1 cellular context compared by ENCODE assay signal in genomic region chr20:49595811-49596545, GRCh38.
TF ChIP-seq lines count a peak whose summit lies in the region.

No MANE protein-coding gene starts in this region.

TF ChIP-seq in HepG2, 621 proteins besides CTCF, POLR2A, EP300 and RAD21 (continued from another document and continues in another):
- TF ChIP-seq ZBTB46 (CRISPR knock-in tag; IDR thresholded peaks at IDR 0.05; ENCODE audit: borderline replicate concordance) (no peak), HNF4G (IDR thresholded peaks at IDR 0.05; ENCODE audit: borderline replicate concordance, low read depth, low read length) (no peak), HNF4G (CRISPR knock-in tag; IDR thresholded peaks at IDR 0.05; ENCODE audit: borderline replicate concordance, low read depth) (no peak), NPAS2 (CRISPR knock-in tag; IDR thresholded peaks at IDR 0.05; ENCODE audit: borderline replicate concordance) (no peak), IRF1 (CRISPR knock-in tag; IDR thresholded peaks at IDR 0.05; ENCODE audit: low read depth) (no peak), GFI1 (CRISPR knock-in tag; IDR thresholded peaks at IDR 0.05; ENCODE audit: borderline replicate concordance) (no peak; the same call in 1 of the 2 replicates), ZNF318 (CRISPR knock-in tag; IDR thresholded peaks at IDR 0.05) (no peak), JARID2 (CRISPR knock-in tag; IDR thresholded peaks at IDR 0.05; ENCODE audit: insufficient replicate concordance) (no peak), ATF4 (CRISPR knock-in tag; IDR thresholded peaks at IDR 0.05) (no peak), MED13 (CRISPR knock-in tag; IDR thresholded peaks at IDR 0.05) (no peak), THYN1 (CRISPR knock-in tag; IDR thresholded peaks at IDR 0.05; ENCODE audit: borderline replicate concordance, low read depth) (no peak), ZNF75D (CRISPR knock-in tag; IDR thresholded peaks at IDR 0.05; ENCODE audit: borderline replicate concordance) (no peak), SRY (CRISPR knock-in tag; IDR thresholded peaks at IDR 0.05) (0 out of 2 replicates have a peak, but pooled peaks have one; percentile 7), ZNF83 (CRISPR knock-in tag; IDR thresholded peaks at IDR 0.05; ENCODE audit: borderline replicate concordance) (no peak), BRCA1 (CRISPR knock-in tag; IDR thresholded peaks at IDR 0.05) (no peak), ZBTB37 (CRISPR knock-in tag; IDR thresholded peaks at IDR 0.05) (no peak), ZNF619 (CRISPR knock-in tag; IDR thresholded peaks at IDR 0.05) (no peak; the same call in 1 of the 2 replicates), ZNF556 (CRISPR knock-in tag; IDR thresholded peaks at IDR 0.05; ENCODE audit: borderline replicate concordance) (no peak), ETV6 (CRISPR knock-in tag; conservative IDR thresholded peaks at IDR 0.05) (no peak), HOXA7 (CRISPR knock-in tag; IDR thresholded peaks at IDR 0.05) (no peak), PBX2 (CRISPR knock-in tag; IDR thresholded peaks at IDR 0.05) (no peak), SRSF9 (IDR thresholded peaks at IDR 0.05; ENCODE audit: borderline replicate concordance, insufficient read depth, low read depth, low read length, poor library complexity, severe bottlenecking) (no peak), ZFP1 (CRISPR knock-in tag; IDR thresholded peaks at IDR 0.05) (no peak), LBX2 (CRISPR knock-in tag; IDR thresholded peaks at IDR 0.05; ENCODE audit: borderline replicate concordance) (no peak), SAP130 (CRISPR knock-in tag; IDR thresholded peaks at IDR 0.05; ENCODE audit: low read depth) (peak; percentile 27; the same call in 1 of the 2 replicates), MZF1 (CRISPR knock-in tag; IDR thresholded peaks at IDR 0.05; ENCODE audit: borderline replicate concordance) (no peak), ZNF629 (CRISPR knock-in tag; conservative IDR thresholded peaks at IDR 0.05) (no peak), ZNF263 (CRISPR knock-in tag; IDR thresholded peaks at IDR 0.05) (no peak), MED8 (CRISPR knock-in tag; IDR thresholded peaks at IDR 0.05; ENCODE audit: insufficient replicate concordance) (no peak), ASH2L (IDR thresholded peaks at IDR 0.05; ENCODE audit: insufficient read length, low read depth, low read length) (no peak), GTF2F1 (IDR thresholded peaks at IDR 0.05; ENCODE audit: low read length) (no peak), ZNF33B (CRISPR knock-in tag; IDR thresholded peaks at IDR 0.05) (peak; percentile 11; the same call in 1 of the 2 replicates), DDIT3 (CRISPR knock-in tag; IDR thresholded peaks at IDR 0.05) (no peak), PRPF4 (IDR thresholded peaks at IDR 0.05; ENCODE audit: low read depth, low read length, poor library complexity, severe bottlenecking) (no peak), RORA (CRISPR knock-in tag; IDR thresholded peaks at IDR 0.05) (no peak), DPF2 (CRISPR knock-in tag; IDR thresholded peaks at IDR 0.05; ENCODE audit: borderline replicate concordance, low read depth) (0 out of 2 replicates have a peak, but pooled peaks have one; percentile 7), SP1 (IDR thresholded peaks at IDR 0.05) (no peak), SP1 (CRISPR knock-in tag; IDR thresholded peaks at IDR 0.05) (no peak), NR2F6 (IDR thresholded peaks at IDR 0.05) (no peak), NR2F6 (CRISPR knock-in tag; IDR thresholded peaks at IDR 0.05) (no peak), ZNF512B (CRISPR knock-in tag; IDR thresholded peaks at IDR 0.05; ENCODE audit: borderline replicate concordance) (no peak), ZNF558 (CRISPR knock-in tag; IDR thresholded peaks at IDR 0.05; ENCODE audit: borderline replicate concordance) (no peak), KLF16 (CRISPR knock-in tag; IDR thresholded peaks at IDR 0.05) (peak in 1 of 2 experiments; percentile 37; a peak in 1 of 4 replicates), NAIF1 (CRISPR knock-in tag; IDR thresholded peaks at IDR 0.05; ENCODE audit: borderline replicate concordance) (no peak), CBFB (CRISPR knock-in tag; IDR thresholded peaks at IDR 0.05) (no peak), FOXA1 (IDR thresholded peaks at IDR 0.05) (no peak), FOXA1 (CRISPR knock-in tag; IDR thresholded peaks at IDR 0.05) (no peak), U2AF2 (IDR thresholded peaks at IDR 0.05; ENCODE audit: low read depth, low read length) (no peak), RFXAP (CRISPR knock-in tag; IDR thresholded peaks at IDR 0.05; ENCODE audit: borderline replicate concordance) (no peak)
